Comparison of ENCODE assay signal across 10 cellular contexts in genomic region chr5:68534131-68534940, GRCh38.
A peak's percentile ranks its signal among the peaks of the same experiment; 100 is the strongest.
DNase-seq lines count a peak whose midpoint lies in the region; ATAC-seq lines count a peak whose summit lies in the region.
"Had no signal": no experiment of that assay in that cellular context is flagged by ENCODE, and none has a peak within 500 bp of the region (broad histone marks: within the 10 kb centered on the region; RNA-seq: fewer than 3 reads in every experiment).

No MANE protein-coding gene starts in this region.

- H3K14ac ChIP-seq in mesenchymal stem cell (ENCODE audit: low read length in 2 of 2), result no peak overlapping the region

- H2BK12ac ChIP-seq in mesenchymal stem cell (ENCODE audit: low read length in 2 of 2), result no peak overlapping the region

- H3K36me3 ChIP-seq in mesenchymal stem cell (ENCODE audit: control insufficient read depth in 1 of 2, insufficient read depth in 2 of 2, low read depth in 1 of 2, low read length in 2 of 2) (no peaks in the 10 kb centered on the region), aorta (ENCODE audit: control insufficient read depth in 1 of 2, insufficient read depth in 2 of 2, low read length in 1 of 2) (no peaks in the 10 kb centered on the region)
- no peaks in the 10 kb centered on the region for H3K36me3 ChIP-seq in CD8-positive, alpha-beta memory T cell (ENCODE audit: insufficient read depth, low read length)

- H4K91ac ChIP-seq in mesenchymal stem cell (ENCODE audit: low read length), result no peak overlapping the region

- no peak overlapping the region for H4K8ac ChIP-seq in mesenchymal stem cell (ENCODE audit: low read length)

- CTCF ChIA-PET in CD8-positive, alpha-beta memory T cell (lab: Charles Lee), result no interaction called here

- H3K4me1 Mint-ChIP-seq in CD8-positive, alpha-beta memory T cell, result no peaks in the 10 kb centered on the region
- no peaks in the 10 kb centered on the region for H3K4me1 Mint-ChIP-seq in stimulated activated naive CD8-positive, alpha-beta T cell treated with anti-CD3 and anti-CD28 coated beads, Interleukin-15, amount 100 ng/mL, for 72 hours

- peak overlapping the region in 1 of 8 donors; percentile 43 for H3K27ac Mint-ChIP-seq in CD8-positive, alpha-beta memory T cell
- H3K27ac Mint-ChIP-seq in stimulated activated naive CD8-positive, alpha-beta T cell treated with anti-CD3 and anti-CD28 coated beads, Interleukin-15, amount 100 ng/mL, for 72 hours, result no peak overlapping the region

- H3K79me1 ChIP-seq in mesenchymal stem cell (replicated peaks; ENCODE audit: low read length, poor library complexity, severe bottlenecking), result no peaks in the 10 kb centered on the region

- peak overlapping the region; percentile 41 for H3K9ac ChIP-seq in mesenchymal stem cell (ENCODE audit: low read length)

- no peak overlapping the region for H3K23ac ChIP-seq in mesenchymal stem cell (ENCODE audit: low read length in 2 of 2)

- no peak overlapping the region for H2BK15ac ChIP-seq in mesenchymal stem cell (ENCODE audit: low read depth, poor library complexity, severe bottlenecking)

- peaks cover 8% of the 10 kb centered on the region for H3K4me1 ChIP-seq in mesenchymal stem cell (ENCODE audit: control insufficient read depth, insufficient read depth, low read depth, low read length)
- peaks cover 4 to 5% of the 10 kb centered on the region in 2 donors for H3K4me1 ChIP-seq in aorta (ENCODE audit: control insufficient read depth in 1 of 2, insufficient read depth in 2 of 2, low read length in 2 of 2)
- H3K4me1 ChIP-seq in CD8-positive, alpha-beta memory T cell (ENCODE audit: insufficient read depth, low read length), result no peaks in the 10 kb centered on the region

- WGBS in mesenchymal stem cell, result 78% methylated on average over 12 of the region's 12 CpGs
- 6 to 7% methylated on average over 12 of the region's 12 CpGs for WGBS in aorta, 2 donors

- H3K4me2 ChIP-seq in mesenchymal stem cell (ENCODE audit: low read length, poor library complexity, severe bottlenecking), result no peak overlapping the region

- H2AK5ac ChIP-seq in mesenchymal stem cell (ENCODE audit: low read length, severe bottlenecking), result no peak overlapping the region

- intact Hi-C loops in aorta (cut with DNase I), result no loop called here

- peak; percentile 41 for DNase-seq in NCI-H510A (lab: John Stamatoyannopoulos, UW)
- DNase-seq in NCI-H510A treated with DMSO at 0.1 percent for 48 hours (lab: John Stamatoyannopoulos, UW), result no peak
- peak; percentile 68 for DNase-seq in cerebellar cortex (ENCODE audit: low spot score)
- no peak for DNase-seq in mesenchymal stem cell
- DNase-seq in aorta, result peak in 1 of 2 donors; percentile 65
- no peak for DNase-seq in CD8-positive, alpha-beta memory T cell
- no peak for DNase-seq in stimulated activated naive CD8-positive, alpha-beta T cell treated with anti-CD3 and anti-CD28 coated beads, Interleukin-15, amount 100 ng/mL, for 72 hours
- DNase-seq: activated gamma-delta T cell; stimulated activated naive CD8-positive, alpha-beta T cell treated with anti-CD3 and anti-CD28 coated beads, Interleukin-15, Interleukin-2, amounts not matched to agents 100 U/mL and 50 U/mL, for 24 hours had no signal

- H3K9me3 Mint-ChIP-seq in CD8-positive, alpha-beta memory T cell, result no peaks in the 10 kb centered on the region
- H3K9me3 Mint-ChIP-seq in stimulated activated naive CD8-positive, alpha-beta T cell treated with anti-CD3 and anti-CD28 coated beads, Interleukin-15, amount 100 ng/mL, for 72 hours, result no peaks in the 10 kb centered on the region

- no peak overlapping the region for H2BK120ac ChIP-seq in mesenchymal stem cell (ENCODE audit: low read depth, low read length)

- H3K4me3 ChIP-seq in mesenchymal stem cell (ENCODE audit: insufficient read depth in 1 of 2, low read depth in 1 of 2, low read length in 2 of 2), result peak overlapping the region in 1 of 2 experiments; percentile 55
- peak overlapping the region; percentile 23 to 53 for H3K4me3 ChIP-seq in aorta (ENCODE audit: low read length in 2 of 2)
- H3K4me3 ChIP-seq in CD8-positive, alpha-beta memory T cell (ENCODE audit: low read length), result no peak overlapping the region

- peak overlapping the region in 1 of 2 experiments; percentile 18 for H3K18ac ChIP-seq in mesenchymal stem cell (ENCODE audit: low read depth in 1 of 2, low read length in 2 of 2)

- H3K27me3 Mint-ChIP-seq in CD8-positive, alpha-beta memory T cell, result peaks cover 7 to 55% of the 10 kb centered on the region in 2 donors
- H3K27me3 Mint-ChIP-seq in stimulated activated naive CD8-positive, alpha-beta T cell treated with anti-CD3 and anti-CD28 coated beads, Interleukin-15, amount 100 ng/mL, for 72 hours, result peaks cover 34% of the 10 kb centered on the region

- H3K4ac ChIP-seq in mesenchymal stem cell (ENCODE audit: low read depth in 1 of 2, low read length in 2 of 2), result no peak overlapping the region

- H3K27ac ChIP-seq in mesenchymal stem cell (ENCODE audit: low read length, poor library complexity, severe bottlenecking), result no peak overlapping the region
- peak overlapping the region; percentile 80 to 82 for H3K27ac ChIP-seq in aorta (ENCODE audit: low read depth in 1 of 2, low read length in 2 of 2)
- no peak overlapping the region for H3K27ac ChIP-seq in CD8-positive, alpha-beta memory T cell (ENCODE audit: low read depth, low read length)

- no peak overlapping the region for H3K4me3 Mint-ChIP-seq in CD8-positive, alpha-beta memory T cell
- no peak overlapping the region for H3K4me3 Mint-ChIP-seq in stimulated activated naive CD8-positive, alpha-beta T cell treated with anti-CD3 and anti-CD28 coated beads, Interleukin-15, amount 100 ng/mL, for 72 hours

- H3K27me3 ChIP-seq in mesenchymal stem cell (ENCODE audit: control insufficient read depth in 1 of 2, insufficient read depth in 1 of 2, low read length in 2 of 2) (no peaks in the 10 kb centered on the region), aorta (ENCODE audit: control insufficient read depth in 1 of 2, insufficient read depth in 2 of 2, low read length in 1 of 2) (no peaks in the 10 kb centered on the region)
- H3K27me3 ChIP-seq in CD8-positive, alpha-beta memory T cell (ENCODE audit: insufficient read depth, low read length, poor library complexity, severe bottlenecking), result peaks cover 8% of the 10 kb centered on the region

- peak; percentile 85 for ATAC-seq in aorta (ENCODE audit: low FRiP score)
- ATAC-seq in stimulated activated naive CD8-positive, alpha-beta T cell treated with anti-CD3 and anti-CD28 coated beads, Interleukin-15, amount 100 ng/mL, for 72 hours, result no peak
- ATAC-seq in HG03571 (IDR thresholded peaks at IDR 0.05; ENCODE audit: unreplicated experiment), result no peak
- ATAC-seq: stimulated activated naive CD8-positive, alpha-beta T cell treated with anti-CD3 and anti-CD28 coated beads, Interleukin-15, Interleukin-2, amounts not matched to agents 100 U/mL and 50 U/mL, for 24 hours had no signal

- no peak overlapping the region for H2BK5ac ChIP-seq in mesenchymal stem cell (ENCODE audit: low read depth, low read length, poor library complexity, severe bottlenecking)

- no peaks in the 10 kb centered on the region for H3K36me3 Mint-ChIP-seq in CD8-positive, alpha-beta memory T cell

- no peaks in the 10 kb centered on the region for H3K9me3 ChIP-seq in mesenchymal stem cell (ENCODE audit: control insufficient read depth, low read length)
- H3K9me3 ChIP-seq in aorta (ENCODE audit: control insufficient read depth, low read length), result no peaks in the 10 kb centered on the region
- no peaks in the 10 kb centered on the region for H3K9me3 ChIP-seq in CD8-positive, alpha-beta memory T cell (ENCODE audit: low read length)

- POLR2A ChIA-PET in CD8-positive, alpha-beta memory T cell (lab: Charles Lee), result no interaction called here

- H2AFZ ChIP-seq in mesenchymal stem cell (ENCODE audit: low read depth, low read length), result no peak overlapping the region

Comparison
In these comparisons a context has a peak if more than half of its experiments do, and no peak if none do; other contexts are left out.
1. DNase-seq: peak in NCI-H510A (single experiment) and cerebellar cortex (single experiment); none in NCI-H510A treated with DMSO at 0.1 percent for 48 hours (single experiment), mesenchymal stem cell (single experiment), CD8-positive, alpha-beta memory T cell (0 of 5) and stimulated activated naive CD8-positive, alpha-beta T cell treated with anti-CD3 and anti-CD28 coated beads, Interleukin-15, amount 100 ng/mL, for 72 hours (0 of 2).
2. H3K27ac ChIP-seq: peak in aorta (2 of 2); none in mesenchymal stem cell (single experiment) and CD8-positive, alpha-beta memory T cell (single experiment).